ENCODE assay signal across 9 cellular contexts in genomic region chr3:170585008-170585936, GRCh38. TPM values are rescaled to one million over a fixed set of nuclear protein-coding genes. Genes with fewer than 3 reads are reported as not detected.
DNase-seq lines count a peak whose midpoint lies in the region; ATAC-seq and TF ChIP-seq lines count a peak whose summit lies in the region.
"Had no signal": no experiment of that assay in that cellular context is flagged by ENCODE, and none has a peak within 500 bp of the region (broad histone marks: within the 10 kb centered on the region; RNA-seq: fewer than 3 reads in every experiment).

No MANE protein-coding gene starts in this region.

- H3K4me3 Mint-ChIP-seq in stimulated activated naive CD8-positive, alpha-beta T cell treated with anti-CD3 and anti-CD28 coated beads, Interleukin-15, amount 100 ng/mL, for 72 hours, result no peak overlapping the region

- intact Hi-C loops in dorsolateral prefrontal cortex (cut with DNase I) (loop anchor here in 1 of 2 donors (10.0 kb wide), 1 partner anchor 60 kb away; no protein-coding TSS in a partner anchor), lower lobe of right lung (cut with DNase I) (no loop called here)

- H3K4me1 Mint-ChIP-seq in stimulated activated naive CD8-positive, alpha-beta T cell treated with anti-CD3 and anti-CD28 coated beads, Interleukin-15, amount 100 ng/mL, for 72 hours, result no peaks in the 10 kb centered on the region

- H3K9me3 ChIP-seq in lower lobe of right lung, result no peaks in the 10 kb centered on the region

- peaks cover 73% of the 10 kb centered on the region for H3K27me3 Mint-ChIP-seq in stimulated activated naive CD8-positive, alpha-beta T cell treated with anti-CD3 and anti-CD28 coated beads, Interleukin-15, amount 100 ng/mL, for 72 hours

- no peaks in the 10 kb centered on the region for H3K36me3 ChIP-seq in lower lobe of right lung

- no peak overlapping the region for H3K27ac Mint-ChIP-seq in stimulated activated naive CD8-positive, alpha-beta T cell treated with anti-CD3 and anti-CD28 coated beads, Interleukin-15, amount 100 ng/mL, for 72 hours

- H3K9me3 Mint-ChIP-seq in stimulated activated naive CD8-positive, alpha-beta T cell treated with anti-CD3 and anti-CD28 coated beads, Interleukin-15, amount 100 ng/mL, for 72 hours, result peaks cover 5 to 21% of the 10 kb centered on the region in 2 donors

- H3K27ac ChIP-seq in dorsolateral prefrontal cortex (peak overlapping the region in 56 of 59 donors; percentile 28 to 90 (median 77)), lower lobe of right lung (no peak overlapping the region)

- no peak for TF ChIP-seq CTCF in dorsolateral prefrontal cortex (IDR thresholded peaks at IDR 0.05 in 54 of 56, conservative IDR thresholded peaks at IDR 0.05 in 2 of 56; ENCODE audit: low read depth in 1 of 56, partially characterized antibody in 56 of 56)
- TF ChIP-seq CTCF in lower lobe of right lung (IDR thresholded peaks at IDR 0.05), result no peak

- ATAC-seq in lower lobe of right lung (peak; percentile 19 to 39), HG03432 (IDR thresholded peaks at IDR 0.05; ENCODE audit: unreplicated experiment) (no peak)
- no peak for ATAC-seq in stimulated activated naive CD8-positive, alpha-beta T cell treated with anti-CD3 and anti-CD28 coated beads, Interleukin-15, amount 100 ng/mL, for 72 hours

- peaks cover 8% of the 10 kb centered on the region for H3K4me1 ChIP-seq in lower lobe of right lung

- H3K4me3 ChIP-seq in dorsolateral prefrontal cortex, result peak overlapping the region; percentile 48 to 78 (median 67)
- peak overlapping the region; percentile 14 for H3K4me3 ChIP-seq in lower lobe of right lung

- H3K27me3 ChIP-seq in dorsolateral prefrontal cortex (peaks cover 0 to 10% (median 0%) of the 10 kb centered on the region in 45 donors), lower lobe of right lung (ENCODE audit: low read depth) (peaks cover 35% of the 10 kb centered on the region)

- DNase-seq in AG08395 (ENCODE audit: low spot score) (peak; percentile 22), HuH-7 (ENCODE audit: low spot score) (peak; percentile 46), dorsolateral prefrontal cortex (peak in 8 of 10 donors; percentile 21 to 64 (median 46)), lower lobe of right lung (no peak)
- DNase-seq in stimulated activated naive CD8-positive, alpha-beta T cell treated with anti-CD3 and anti-CD28 coated beads, Interleukin-15, amount 100 ng/mL, for 72 hours, result no peak
- DNase-seq in effector CD8-positive, alpha-beta T cell (lab: John Stamatoyannopoulos, UW), result no peak
- DNase-seq in stimulated activated CD4-positive, alpha-beta T cell treated with anti-CD3 and anti-CD28 coated beads, Interleukin-1b, Interleukin-23, amount 100 ng/mL, for 48 hours, result no peak

RNA-seq across cellular contexts. Expression of gene SLC7A14, which starts 0.6 kb away (rescaled TPM):
- total RNA-seq in dorsolateral prefrontal cortex, result 10 to 100 TPM in 119 of 120 experiments, 1 to 10 TPM in 1; 9.7 to 52.5 (median 32.6) TPM
- 0.06 TPM for total RNA-seq in lower lobe of right lung
- total RNA-seq: HT1080 had no signal

Comparison
In these comparisons a context has a peak if more than half of its experiments do, and no peak if none do; other contexts are left out.
1. DNase-seq: peak in AG08395 (single experiment), HuH-7 (single experiment) and dorsolateral prefrontal cortex (8 of 10); none in lower lobe of right lung (single experiment), stimulated activated naive CD8-positive, alpha-beta T cell treated with anti-CD3 and anti-CD28 coated beads, Interleukin-15, amount 100 ng/mL, for 72 hours (0 of 2), effector CD8-positive, alpha-beta T cell (single experiment) and stimulated activated CD4-positive, alpha-beta T cell treated with anti-CD3 and anti-CD28 coated beads, Interleukin-1b, Interleukin-23, amount 100 ng/mL, for 48 hours (single experiment).
2. ATAC-seq: peak in lower lobe of right lung (2 of 2); none in stimulated activated naive CD8-positive, alpha-beta T cell treated with anti-CD3 and anti-CD28 coated beads, Interleukin-15, amount 100 ng/mL, for 72 hours (single experiment) and HG03432 (single experiment).
3. RNA of gene SLC7A14, which starts 0.6 kb away (total RNA-seq): 9.7 to 52.5 TPM in dorsolateral prefrontal cortex; 0.06 TPM in lower lobe of right lung (single experiment); every median in the first group is over 10 times any median in the second.